ENCODE assay signal across 9 cellular contexts in the genomic region with DNA sequence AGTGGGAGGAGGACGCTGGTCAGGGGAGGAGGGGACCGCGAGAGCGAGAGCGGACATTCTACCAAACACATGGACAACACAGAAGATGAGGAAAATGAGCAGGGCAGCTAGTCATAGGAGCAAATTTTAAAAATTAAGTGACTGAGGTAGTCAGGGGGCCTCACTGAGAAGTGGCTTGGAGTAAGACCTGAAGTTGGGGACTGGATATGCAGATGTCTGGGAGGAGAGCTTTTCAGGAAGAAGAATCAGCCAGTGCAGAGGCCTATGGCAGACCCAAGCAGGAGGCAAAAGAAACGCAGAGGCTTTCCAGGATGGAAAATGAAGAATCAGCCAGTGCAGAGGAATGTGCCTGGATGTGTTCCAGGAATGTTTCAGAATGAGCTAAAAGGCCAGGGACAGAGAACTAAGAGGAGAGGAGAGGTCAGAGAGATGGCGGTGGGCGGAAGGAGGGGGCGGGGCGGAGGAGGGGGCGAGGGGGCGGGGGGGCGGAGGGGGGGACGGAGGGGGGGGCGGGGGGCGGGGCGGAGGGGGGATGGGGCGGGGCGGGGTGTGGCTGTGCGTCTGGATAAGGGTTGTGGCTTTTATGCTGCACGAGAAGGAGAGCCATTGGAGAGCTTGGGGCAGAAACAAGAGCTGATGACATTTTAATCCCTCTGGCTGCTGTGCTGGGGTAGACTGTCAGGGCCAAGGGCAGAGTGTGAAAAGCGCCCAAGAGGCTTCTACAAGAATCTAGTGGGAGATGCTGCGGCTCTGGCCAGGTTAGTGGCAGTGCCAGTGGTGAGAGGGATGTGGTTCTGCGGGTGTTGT.
DNase-seq lines count a peak whose midpoint lies in the region; ATAC-seq, FAIRE-seq and TF ChIP-seq lines count a peak whose summit lies in the region.
"Had no signal": no experiment of that assay in that cellular context is flagged by ENCODE, and none has a peak within 500 bp of the region (broad histone marks: within the 10 kb centered on the region; RNA-seq: fewer than 3 reads in every experiment).

No MANE protein-coding gene starts in this region.

- H3K9ac ChIP-seq in PC-3 (ENCODE audit: low read length), result 0 out of 2 replicates have a peak overlapping the region, but pooled peaks have one; percentile 19

- no peaks in the 10 kb centered on the region for H3K9me3 Mint-ChIP-seq in chondrocyte (ENCODE audit: low read depth)
- no peaks in the 10 kb centered on the region for H3K9me3 Mint-ChIP-seq in stimulated activated effector memory CD8-positive, alpha-beta T cell treated with anti-CD3 and anti-CD28 coated beads, Interleukin-12 subunit alpha, Interleukin-12 subunit beta, amount 100 ng/mL, for 72 hours

- DNase-seq in CD1c-positive myeloid dendritic cell (ENCODE audit: extremely low spot score), result peak; percentile 13
- DNase-seq in H54 (ENCODE audit: insufficient read length, low spot score), result peak; percentile 74
- DNase-seq in PC-3, result peak; percentile 48
- DNase-seq in chondrocyte (ENCODE audit: low spot score), result peak; percentile 47
- no peak for DNase-seq in stimulated activated effector memory CD8-positive, alpha-beta T cell treated with anti-CD3 and anti-CD28 coated beads, Interleukin-12 subunit alpha, Interleukin-12 subunit beta, amount 100 ng/mL, for 72 hours (ENCODE audit: low spot score in 2 of 2)

- H3F3A ChIP-seq in PC-3 (ENCODE audit: low read length, unreplicated experiment), result no peaks in the 10 kb centered on the region

- CTCF ChIA-PET in PC-3 (lab: Charles Lee), result interaction anchor here (0.5 to 0.9 kb wide), 3 partner anchors 18 to 399 kb away, joined by 3 to 10 read pairs (median 4); no protein-coding TSS in a partner anchor

- H3K4me3 ChIP-seq in PC-3 (ENCODE audit: low read length), result peak overlapping the region; percentile 60

- no peaks in the 10 kb centered on the region for H3K27me3 Mint-ChIP-seq in chondrocyte (ENCODE audit: low read depth)

- BruUV-seq in PC-3 (replicated peaks; lab: Mats Ljungman, UMichigan), result no TSS peak

- peaks cover 11% of the 10 kb centered on the region for H3K4me1 ChIP-seq in PC-3 (ENCODE audit: insufficient read depth, low read length)

- intact Hi-C loops in PC-3 (cut with micrococcal nuclease), result loop anchor here (2.0 kb wide), 1 partner anchor 29 kb away; no protein-coding TSS in a partner anchor

- peak; percentile 2; the same call in 1 of the 2 replicates for TF ChIP-seq CTCF in PC-3 (conservative IDR thresholded peaks at IDR 0.05; ENCODE audit: low read depth, low read length)
- TF ChIP-seq CTCF in chondrocyte (IDR thresholded peaks at IDR 0.05), result no peak

- H3K27ac ChIP-seq in PC-3 (ENCODE audit: low read length) (peak overlapping the region; percentile 37; the same call in 1 of the 2 replicates), layer of hippocampus (ENCODE audit: low read depth, low read length) (peak overlapping the region; percentile 42)

- no peaks in the 10 kb centered on the region for H3K9me3 ChIP-seq in PC-3 (ENCODE audit: low read length)

- H2AFZ ChIP-seq in PC-3 (ENCODE audit: low read length), result peak overlapping the region; percentile 85

- H3K4me2 ChIP-seq in PC-3 (ENCODE audit: low read length), result peak overlapping the region; percentile 85

- H4K20me1 ChIP-seq in PC-3 (ENCODE audit: low read length), result no peaks in the 10 kb centered on the region

- no peak for FAIRE-seq in H54 (lab: Jason Lieb, UNC)
- FAIRE-seq: TTC549 had no signal

- peak; percentile 68 for ATAC-seq in PC-3
- peak; percentile 19 for ATAC-seq in stimulated activated effector memory CD8-positive, alpha-beta T cell treated with anti-CD3 and anti-CD28 coated beads, Interleukin-12 subunit alpha, Interleukin-12 subunit beta, amount 100 ng/mL, for 72 hours
- ATAC-seq in GM19035 (IDR thresholded peaks at IDR 0.05; ENCODE audit: unreplicated experiment), result no peak
- ATAC-seq in HG03342 (IDR thresholded peaks at IDR 0.05; ENCODE audit: unreplicated experiment), result no peak

- no peak for TF ChIP-seq POLR2A in H54 (IDR thresholded peaks at IDR 0.05; ENCODE audit: low read depth, low read length)

- peak overlapping the region; percentile 98 for H3K27ac Mint-ChIP-seq in chondrocyte (ENCODE audit: unreplicated experiment)
- peak overlapping the region; percentile 40 for H3K27ac Mint-ChIP-seq in stimulated activated effector memory CD8-positive, alpha-beta T cell treated with anti-CD3 and anti-CD28 coated beads, Interleukin-12 subunit alpha, Interleukin-12 subunit beta, amount 100 ng/mL, for 72 hours

- H3K9me2 ChIP-seq in PC-3 (replicated peaks; ENCODE audit: low read length), result no peaks in the 10 kb centered on the region

- POLR2A ChIA-PET in PC-3 (lab: Charles Lee; ENCODE audit: unreplicated experiment), result no interaction called here

- H3K4me1 Mint-ChIP-seq in chondrocyte (ENCODE audit: low read depth), result peaks cover 41% of the 10 kb centered on the region
- peaks cover 22% of the 10 kb centered on the region for H3K4me1 Mint-ChIP-seq in stimulated activated effector memory CD8-positive, alpha-beta T cell treated with anti-CD3 and anti-CD28 coated beads, Interleukin-12 subunit alpha, Interleukin-12 subunit beta, amount 100 ng/mL, for 72 hours

- H3K27me3 ChIP-seq in PC-3 (ENCODE audit: low read length) (no peaks in the 10 kb centered on the region), layer of hippocampus (ENCODE audit: control insufficient read depth, insufficient read depth, low read length) (no peaks in the 10 kb centered on the region)

- no peaks in the 10 kb centered on the region for H3K79me2 ChIP-seq in PC-3 (ENCODE audit: low read length)

- H3K36me3 ChIP-seq in PC-3 (ENCODE audit: low read depth, low read length), result no peaks in the 10 kb centered on the region

- H3K4me3 Mint-ChIP-seq in chondrocyte (ENCODE audit: unreplicated experiment), result peak overlapping the region; percentile 75
- peak overlapping the region; percentile 67 for H3K4me3 Mint-ChIP-seq in stimulated activated effector memory CD8-positive, alpha-beta T cell treated with anti-CD3 and anti-CD28 coated beads, Interleukin-12 subunit alpha, Interleukin-12 subunit beta, amount 100 ng/mL, for 72 hours

- H3K36me3 Mint-ChIP-seq in chondrocyte (ENCODE audit: low read depth), result no peaks in the 10 kb centered on the region
- no peaks in the 10 kb centered on the region for H3K36me3 Mint-ChIP-seq in stimulated activated effector memory CD8-positive, alpha-beta T cell treated with anti-CD3 and anti-CD28 coated beads, Interleukin-12 subunit alpha, Interleukin-12 subunit beta, amount 100 ng/mL, for 72 hours

Comparison
In these comparisons a context has a peak if more than half of its experiments do, and no peak if none do; other contexts are left out.
1. DNase-seq: peak in CD1c-positive myeloid dendritic cell (single experiment), H54 (single experiment), PC-3 (single experiment) and chondrocyte (single experiment); none in stimulated activated effector memory CD8-positive, alpha-beta T cell treated with anti-CD3 and anti-CD28 coated beads, Interleukin-12 subunit alpha, Interleukin-12 subunit beta, amount 100 ng/mL, for 72 hours (0 of 2).
2. ATAC-seq: peak in PC-3 (single experiment) and stimulated activated effector memory CD8-positive, alpha-beta T cell treated with anti-CD3 and anti-CD28 coated beads, Interleukin-12 subunit alpha, Interleukin-12 subunit beta, amount 100 ng/mL, for 72 hours (single experiment); none in GM19035 (single experiment) and HG03342 (single experiment).